ENCODE assay signal across 8 cellular contexts in the genomic region with DNA sequence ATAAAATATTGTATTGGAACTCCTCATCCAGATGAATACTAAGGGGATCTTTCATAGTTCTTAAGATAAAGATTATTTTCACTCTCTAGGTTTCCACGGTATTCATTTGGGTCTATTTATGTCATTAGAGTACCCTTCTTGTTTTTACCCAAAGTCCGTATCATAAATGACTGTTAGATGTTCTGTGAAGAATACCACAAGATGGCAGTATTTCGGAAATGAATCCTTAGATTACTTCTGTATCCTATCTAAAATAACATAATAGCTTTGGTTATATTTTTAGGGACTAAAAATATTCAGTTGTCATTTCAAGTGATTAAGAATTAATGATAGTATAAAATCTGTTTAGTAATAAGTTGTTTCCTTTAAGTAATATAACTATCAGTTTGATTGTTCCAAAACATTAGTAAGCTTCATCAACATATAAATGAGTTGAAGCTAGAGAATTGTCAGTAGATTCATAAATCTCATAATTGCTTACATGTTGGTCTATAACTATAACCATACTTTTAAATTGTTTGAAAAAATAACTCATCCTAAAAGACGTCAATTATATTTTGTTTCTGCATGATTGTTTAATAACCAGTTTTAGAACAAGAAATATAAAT.
DNase-seq lines count a peak whose midpoint lies in the region; ATAC-seq and TF ChIP-seq lines count a peak whose summit lies in the region.

No MANE protein-coding gene starts in this region.

- no peaks in the 10 kb centered on the region for H3K9me3 ChIP-seq in transverse colon

- in situ Hi-C loops in transverse colon (cut with MboI; ENCODE audit: low pct_ligation_motif_present in 1 of 4, low pct_unique_long_range_greater_than_20kb in 1 of 4, low sequenced_read_pairs in 3 of 4), result no loop called here

- TF ChIP-seq CTCF in GM20000 (IDR thresholded peaks at IDR 0.05; ENCODE audit: extremely low read depth, missing control alignments) (peak; percentile 18), foreskin keratinocyte (conservative IDR thresholded peaks at IDR 0.05) (peak; percentile 67), transverse colon (IDR thresholded peaks at IDR 0.05) (peak in 4 of 5 experiments; percentile 11 to 36 (median 26))

- no peaks in the 10 kb centered on the region for H3K27me3 Mint-ChIP-seq in activated CD4-positive, alpha-beta T cell treated with anti-CD3 and anti-CD28 coated beads, Interleukin-2, amount 10 ng/mL, durations not matched to agents 24 days and 14 days

- no peak overlapping the region for H3K27ac Mint-ChIP-seq in activated CD4-positive, alpha-beta T cell treated with anti-CD3 and anti-CD28 coated beads, Interleukin-2, amount 10 ng/mL, durations not matched to agents 24 days and 14 days

- no peak overlapping the region for H3K4me3 Mint-ChIP-seq in activated CD4-positive, alpha-beta T cell treated with anti-CD3 and anti-CD28 coated beads, Interleukin-2, amount 10 ng/mL, durations not matched to agents 24 days and 14 days

- DNase-seq in Ammon's horn (ENCODE audit: low spot score) (peak; percentile 51), GM20000 (ENCODE audit: low spot score) (peak; percentile 18), LoVo (ENCODE audit: low spot score) (peak; percentile 59), SIG-M5 (lab: John Stamatoyannopoulos, UW) (peak; percentile 1), foreskin keratinocyte (peak in 1 of 2 donors; percentile 24), transverse colon (no peak)
- DNase-seq in activated CD4-positive, alpha-beta T cell treated with anti-CD3 and anti-CD28 coated beads, Interleukin-2, amount 10 ng/mL, durations not matched to agents 24 days and 14 days, result no peak
- DNase-seq in effector CD8-positive, alpha-beta T cell (lab: John Stamatoyannopoulos, UW), result no peak

- intact Hi-C loops in transverse colon (cut with DNase I; ENCODE audit: low total_unique reads), result no loop called here
- intact Hi-C loops in activated CD4-positive, alpha-beta T cell treated with anti-CD3 and anti-CD28 coated beads, Interleukin-2, amount 10 ng/mL, durations not matched to agents 24 days and 14 days (cut with micrococcal nuclease), result no loop called here

- H3K4me1 ChIP-seq in foreskin keratinocyte (no peaks in the 10 kb centered on the region), transverse colon (no peaks in the 10 kb centered on the region)

- WGBS in transverse colon (ENCODE audit: low coverage in 1 of 2), 2 donors, result 17 to 21% methylated on average over 4 of the region's 4 CpGs

- H3K36me3 Mint-ChIP-seq in activated CD4-positive, alpha-beta T cell treated with anti-CD3 and anti-CD28 coated beads, Interleukin-2, amount 10 ng/mL, durations not matched to agents 24 days and 14 days (ENCODE audit: low read depth), result no peaks in the 10 kb centered on the region

- no peak for TF ChIP-seq POLR2A in transverse colon (IDR thresholded peaks at IDR 0.05)

- no peaks in the 10 kb centered on the region for H3K27me3 ChIP-seq in foreskin keratinocyte
- no peaks in the 10 kb centered on the region for H3K27me3 ChIP-seq in transverse colon

- ATAC-seq in foreskin keratinocyte, result peak; percentile 67

- no peak overlapping the region for H3K4me3 ChIP-seq in transverse colon

- no peak for TF ChIP-seq EP300 in transverse colon (IDR thresholded peaks at IDR 0.05; ENCODE audit: low read depth)

- H3K36me3 ChIP-seq in transverse colon, result no peaks in the 10 kb centered on the region

- no peaks in the 10 kb centered on the region for H3K9me3 Mint-ChIP-seq in activated CD4-positive, alpha-beta T cell treated with anti-CD3 and anti-CD28 coated beads, Interleukin-2, amount 10 ng/mL, durations not matched to agents 24 days and 14 days

- no peaks in the 10 kb centered on the region for H3K4me1 Mint-ChIP-seq in activated CD4-positive, alpha-beta T cell treated with anti-CD3 and anti-CD28 coated beads, Interleukin-2, amount 10 ng/mL, durations not matched to agents 24 days and 14 days

- H3K27ac ChIP-seq in foreskin keratinocyte (no peak overlapping the region), transverse colon (no peak overlapping the region)

Comparison
In these comparisons a context has a peak if more than half of its experiments do, and no peak if none do; other contexts are left out.
1. DNase-seq: peak in Ammon's horn (single experiment), GM20000 (single experiment), LoVo (single experiment) and SIG-M5 (single experiment); none in transverse colon (single experiment), activated CD4-positive, alpha-beta T cell treated with anti-CD3 and anti-CD28 coated beads, Interleukin-2, amount 10 ng/mL, durations not matched to agents 24 days and 14 days (single experiment) and effector CD8-positive, alpha-beta T cell (single experiment).
2. Peak in every context shown above with its lines, with median percentiles within 50 percentile points of each other: CTCF ChIP-seq.